ENCODE assay signal across 8 cellular contexts in genomic region chr5:151151263-151151660, GRCh38. TPM values are rescaled to one million over a fixed set of nuclear protein-coding genes. Genes with fewer than 3 reads are reported as not detected.
A peak's percentile ranks its signal among the peaks of the same experiment; 100 is the strongest.
DNase-seq lines count a peak whose midpoint lies in the region; ATAC-seq and TF ChIP-seq lines count a peak whose summit lies in the region.

No MANE protein-coding gene starts in this region.

- peak overlapping the region; percentile 65 for H3K27ac ChIP-seq in left ventricle myocardium inferior (replicated peaks)
- H3K27ac ChIP-seq in skeletal muscle tissue (ENCODE audit: low read depth, low read length), result peak overlapping the region; percentile 62

- H3K36me3 Mint-ChIP-seq in T-helper 2 cell treated with Interferon-gamma antibody and Interleukin-4, amounts not matched to agents 5 μg/mL and 100 μg/mL, for 36 hours (ENCODE audit: low read depth), result peaks cover 75% of the 10 kb centered on the region

- peak overlapping the region; percentile 10 for H3K4me3 ChIP-seq in GM12864 (ENCODE audit: low read depth, low read length)
- H3K4me3 ChIP-seq in left ventricle myocardium inferior, result no peak overlapping the region
- peak overlapping the region in 1 of 3 donors; percentile 33 for H3K4me3 ChIP-seq in skeletal muscle tissue (ENCODE audit: low read length in 3 of 3)

- H3K9me3 ChIP-seq in left ventricle myocardium inferior (replicated peaks) (no peaks in the 10 kb centered on the region), skeletal muscle tissue (ENCODE audit: control insufficient read depth in 3 of 3, low read length in 3 of 3) (no peaks in the 10 kb centered on the region)

- peaks cover 15% of the 10 kb centered on the region for H3K36me3 ChIP-seq in left ventricle myocardium inferior
- peaks cover 2 to 6% (median 5%) of the 10 kb centered on the region in 3 donors for H3K36me3 ChIP-seq in skeletal muscle tissue (ENCODE audit: control insufficient read depth in 3 of 3, insufficient read depth in 3 of 3, low read length in 3 of 3)

- H3K9me3 Mint-ChIP-seq in T-helper 2 cell treated with Interferon-gamma antibody and Interleukin-4, amounts not matched to agents 5 μg/mL and 100 μg/mL, for 36 hours, result no peaks in the 10 kb centered on the region

- intact Hi-C loops in left ventricle myocardium inferior (cut with micrococcal nuclease), result no loop called here

- peak overlapping the region; percentile 36 to 47 (median 46) for H3K9ac ChIP-seq in skeletal muscle tissue (ENCODE audit: low read depth in 1 of 3, low read length in 3 of 3)

- ATAC-seq in GM21723 (IDR thresholded peaks at IDR 0.05; ENCODE audit: unreplicated experiment), result no peak
- no peak for ATAC-seq in GM18873 (IDR thresholded peaks at IDR 0.05; ENCODE audit: low FRiP score, unreplicated experiment)
- no peak for ATAC-seq in HG03520 (IDR thresholded peaks at IDR 0.05; ENCODE audit: unreplicated experiment)

- TF ChIP-seq CTCF in GM12864 (IDR thresholded peaks at IDR 0.05; ENCODE audit: low read depth, low read length, missing control alignments) (no peak), left ventricle myocardium inferior (IDR thresholded peaks at IDR 0.05; ENCODE audit: borderline replicate concordance) (no peak)

- peaks cover 79% of the 10 kb centered on the region for H3K4me1 Mint-ChIP-seq in T-helper 2 cell treated with Interferon-gamma antibody and Interleukin-4, amounts not matched to agents 5 μg/mL and 100 μg/mL, for 36 hours (ENCODE audit: low read depth)

- no peak for DNase-seq in GM12864 (ENCODE audit: low read depth)
- no peak for DNase-seq in T-helper 2 cell treated with Interferon-gamma antibody and Interleukin-4, amounts not matched to agents 5 μg/mL and 100 μg/mL, for 36 hours (ENCODE audit: low spot score)
- no peak for DNase-seq in left ventricle myocardium inferior
- DNase-seq in NCI-H510A (lab: John Stamatoyannopoulos, UW), result no peak

- peak overlapping the region; percentile 85 for H3K4me3 Mint-ChIP-seq in T-helper 2 cell treated with Interferon-gamma antibody and Interleukin-4, amounts not matched to agents 5 μg/mL and 100 μg/mL, for 36 hours

- no peaks in the 10 kb centered on the region for H3K27me3 ChIP-seq in left ventricle myocardium inferior (ENCODE audit: low read depth)
- H3K27me3 ChIP-seq in skeletal muscle tissue (ENCODE audit: control insufficient read depth in 3 of 3, insufficient read depth in 3 of 3, low read length in 3 of 3), result no peaks in the 10 kb centered on the region

- no peaks in the 10 kb centered on the region for H3K27me3 Mint-ChIP-seq in T-helper 2 cell treated with Interferon-gamma antibody and Interleukin-4, amounts not matched to agents 5 μg/mL and 100 μg/mL, for 36 hours (ENCODE audit: low read depth)

- H3K4me1 ChIP-seq in left ventricle myocardium inferior, result peaks cover 92% of the 10 kb centered on the region
- peaks cover 67 to 84% (median 67%) of the 10 kb centered on the region in 3 donors for H3K4me1 ChIP-seq in skeletal muscle tissue (ENCODE audit: control insufficient read depth in 3 of 3, insufficient read depth in 3 of 3, low read length in 3 of 3)

- H3K27ac Mint-ChIP-seq in T-helper 2 cell treated with Interferon-gamma antibody and Interleukin-4, amounts not matched to agents 5 μg/mL and 100 μg/mL, for 36 hours, result peak overlapping the region; percentile 93

RNA-seq across cellular contexts. Expression of gene ANXA6, which starts 6.3 kb away (rescaled TPM):
- 195 TPM for total RNA-seq in left ventricle myocardium inferior
- total RNA-seq in skeletal muscle tissue, result 361 TPM
